In genomic region chr5:178378527-178379484, GRCh38 we compare ENCODE assay signal across 13 cellular contexts.
"Had no signal": no experiment of that assay in that cellular context is flagged by ENCODE, and none has a peak within 500 bp of the region (broad histone marks: within the 10 kb centered on the region; RNA-seq: fewer than 3 reads in every experiment).

No MANE protein-coding gene starts in this region.

- H3K27ac ChIP-seq: tibial nerve, uterus had no signal

- DNase-seq: activated CD4-positive, CD25-positive, alpha-beta regulatory T cell treated with anti-CD3 and anti-CD28 coated beads, Interleukin-2, amount 50 U/mL, for 72 hours; activated T-cell treated with anti-CD3 and anti-CD28 coated beads, Interleukin-2, amount 50 U/mL, for 1 hour; hypothalamus; left ventricle myocardium superior; nephron progenitor cell; T-cell; T-helper 9 cell; uterus had no signal

- FAIRE-seq: colon had no signal

- ATAC-seq: activated naive CD4-positive, alpha-beta T cell treated with anti-CD3 and anti-CD28 coated beads, Interleukin-2, amount 50 U/mL, for 72 hours; esophagus mucosa; left ventricle myocardium superior; stimulated activated memory B cell treated with anti-CD40 and anti-IgM and Interleukin-4, amounts not matched to agents 10 μg/mL and 1 μg/mL and 100 μg/mL, for 72 hours; T-cell had no signal

- H3K4me1 ChIP-seq: uterus had no signal

- H3K9me3 ChIP-seq: tibial nerve, uterus had no signal

- H3K36me3 ChIP-seq: tibial nerve, uterus had no signal

- H3K27me3 ChIP-seq: tibial nerve, uterus had no signal

- H3K4me3 ChIP-seq: tibial nerve, uterus had no signal
